1 cellular context compared by ENCODE assay signal in genomic region chr2:236550701-236551465, GRCh38.
TF ChIP-seq lines count a peak whose summit lies in the region.

No MANE protein-coding gene starts in this region.

TF ChIP-seq in GM23338, 12 proteins besides CTCF, POLR2A, EP300 and RAD21 (continued from another document):
- TF ChIP-seq ZNF462 (CRISPR knock-in tag; IDR thresholded peaks at IDR 0.05), result no peak
- TF ChIP-seq CREB1 (CRISPR knock-in tag; IDR thresholded peaks at IDR 0.05; ENCODE audit: low read depth), result no peak
- no peak for TF ChIP-seq STAT1 (IDR thresholded peaks at IDR 0.05; ENCODE audit: unreplicated experiment)
